In the genomic region with DNA sequence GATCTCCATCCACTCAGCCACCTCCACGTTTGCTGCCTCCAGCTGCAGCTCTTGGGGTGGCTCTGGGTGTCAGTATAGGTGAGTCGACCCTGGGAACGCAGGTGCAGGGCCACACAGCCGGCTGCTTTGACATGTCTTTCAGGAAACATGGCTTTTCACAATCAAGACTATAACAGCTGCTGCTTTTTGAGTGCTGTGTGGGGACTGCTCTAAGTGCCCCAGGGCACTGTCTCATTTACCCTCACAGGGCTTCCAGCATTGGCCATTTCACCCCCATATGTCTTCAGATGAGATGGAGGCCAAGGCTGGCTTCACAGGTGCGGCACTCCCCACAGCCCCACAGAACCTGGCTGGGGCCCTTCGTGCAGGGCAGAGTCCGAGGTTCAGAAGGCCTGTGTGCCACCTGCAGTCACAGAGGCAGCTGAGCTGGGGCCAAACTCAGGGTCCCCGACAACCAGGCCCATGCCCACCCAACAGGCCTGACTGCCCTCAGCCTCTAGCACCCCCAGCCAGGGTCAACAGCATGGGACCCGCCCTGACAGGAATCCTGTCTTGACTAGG, we compare ENCODE assay signal across 32 cellular contexts. TPM values are rescaled to one million over a fixed set of nuclear protein-coding genes. Genes with fewer than 3 reads are reported as not detected.
DNase-seq lines count a peak whose midpoint lies in the region; ATAC-seq and TF ChIP-seq lines count a peak whose summit lies in the region.
"Had no signal": no experiment of that assay in that cellular context is flagged by ENCODE, and none has a peak within 500 bp of the region (broad histone marks: within the 10 kb centered on the region; RNA-seq: fewer than 3 reads in every experiment).

No MANE protein-coding gene starts in this region.

- no peaks in the 10 kb centered on the region for H3K36me3 ChIP-seq in mucosa of descending colon (ENCODE audit: low read depth)
- H3K36me3 ChIP-seq in upper lobe of right lung, result no peaks in the 10 kb centered on the region
- H3K36me3 ChIP-seq in heart left ventricle, result no peaks in the 10 kb centered on the region
- H3K36me3 ChIP-seq in A673 (ENCODE audit: insufficient read depth, low read length, poor library complexity, severe bottlenecking), result no peaks in the 10 kb centered on the region
- H3K36me3 ChIP-seq: left lung, neutrophil, prostate gland had no signal

- BruUV-seq in A673 (replicated peaks; lab: Mats Ljungman, UMichigan), result no TSS peak

- TF ChIP-seq POLR2A in heart left ventricle (IDR thresholded peaks at IDR 0.05), result no peak

- no peak for TF ChIP-seq CTCF in mucosa of descending colon (IDR thresholded peaks at IDR 0.05)
- no peak for TF ChIP-seq CTCF in upper lobe of right lung (IDR thresholded peaks at IDR 0.05)
- TF ChIP-seq CTCF in heart left ventricle (IDR thresholded peaks at IDR 0.05), result no peak
- TF ChIP-seq CTCF in A673 (conservative IDR thresholded peaks at IDR 0.05; ENCODE audit: low read depth, low read length), result no peak

- no peaks in the 10 kb centered on the region for H3K9me3 ChIP-seq in mucosa of descending colon
- no peaks in the 10 kb centered on the region for H3K9me3 ChIP-seq in upper lobe of right lung
- H3K9me3 ChIP-seq in heart left ventricle, result peaks cover 0 to 6% (median 0%) of the 10 kb centered on the region in 12 donors
- no peaks in the 10 kb centered on the region for H3K9me3 ChIP-seq in A673 (ENCODE audit: low read depth, low read length, poor library complexity, severe bottlenecking)
- H3K9me3 ChIP-seq: neutrophil, prostate gland had no signal

- ATAC-seq in mucosa of descending colon (peak; percentile 48), upper lobe of right lung (no peak), heart left ventricle (no peak)
- ATAC-seq: activated naive CD4-positive, alpha-beta T cell treated with anti-CD3 and anti-CD28 coated beads, Interleukin-2, amount 50 U/mL, for 72 hours; activated T-helper 17 cell treated with anti-CD3 and anti-CD28 coated beads, Interleukin-2, amount 50 U/mL, for 72 hours; left lung; stimulated activated naive B cell treated with anti-CD40 and anti-IgM and Interleukin-4, amounts not matched to agents 10 μg/mL and 1 μg/mL and 100 μg/mL, for 72 hours; T-cell had no signal

- DNase-seq in activated CD8-positive, alpha-beta memory T cell treated with anti-CD3 and anti-CD28 coated beads for 24 hours, result peak; percentile 52
- no peak for DNase-seq in activated CD8-positive, alpha-beta memory T cell treated with anti-CD3 and anti-CD28 coated beads, Interleukin-2, amount 50 U/mL, for 48 hours
- DNase-seq in ecto neural progenitor cell (ENCODE audit: low spot score) (peak; percentile 35), mucosa of descending colon (peak in 2 of 3 donors; percentile 25 to 47), upper lobe of right lung (peak; percentile 48), heart left ventricle (no peak), A673 (ENCODE audit: low spot score) (no peak), AG08396 (ENCODE audit: low spot score) (no peak)
- DNase-seq: activated CD4-positive, alpha-beta T cell treated with anti-CD3 and anti-CD28 coated beads, Interleukin-2, amount 50 U/mL, for 1 hour; AML-193; CD4-positive, alpha-beta memory T cell; effector CD4-positive, alpha-beta T cell; KG1; left lung; naive B cell; NCI-H1105; NCI-H187 treated with DMSO at 0.1 percent for 48 hours; NCI-H2171; stimulated activated naive B cell treated with anti-CD40 and anti-IgM and Interleukin-4, amounts not matched to agents 10 μg/mL and 1 μg/mL and 100 μg/mL, for 72 hours; substantia nigra; T-cell had no signal

- no peak overlapping the region for H3K4me3 ChIP-seq in mucosa of descending colon
- no peak overlapping the region for H3K4me3 ChIP-seq in upper lobe of right lung
- no peak overlapping the region for H3K4me3 ChIP-seq in heart left ventricle
- H3K4me3 ChIP-seq in A673 (ENCODE audit: low read depth, low read length, poor library complexity, severe bottlenecking), result no peak overlapping the region
- H3K4me3 ChIP-seq: left lung, prostate gland had no signal

- no peaks in the 10 kb centered on the region for H3K27me3 ChIP-seq in upper lobe of right lung
- H3K27me3 ChIP-seq in heart left ventricle, result no peaks in the 10 kb centered on the region
- no peaks in the 10 kb centered on the region for H3K27me3 ChIP-seq in A673 (replicated peaks; ENCODE audit: insufficient read depth, low read depth, low read length, poor library complexity)
- H3K27me3 ChIP-seq: left lung, neutrophil had no signal

- CTCF ChIA-PET in A673 (lab: Charles Lee), result no interaction called here

- 62 to 87% (median 80%) methylated on average over 3 to 9 of the region's 9 CpGs for WGBS in heart left ventricle, 4 donors

- H3K4me1 ChIP-seq in mucosa of descending colon (ENCODE audit: low read depth) (peaks cover 4% of the 10 kb centered on the region), upper lobe of right lung (no peaks in the 10 kb centered on the region), heart left ventricle (peaks cover 0 to 18% (median 0%) of the 10 kb centered on the region in 12 donors), A673 (ENCODE audit: insufficient read depth, low read length, poor library complexity, severe bottlenecking) (no peaks in the 10 kb centered on the region)

- POLR2A ChIA-PET in A673 (lab: Charles Lee; ENCODE audit: low non-redundant PET), result no interaction called here

- intact Hi-C loops in mucosa of descending colon (cut with DNase I, micrococcal nuclease), result no loop called here
- intact Hi-C loops in upper lobe of right lung (cut with DNase I), result no loop called here
- intact Hi-C loops in heart left ventricle (cut with DNase I), result no loop called here
- intact Hi-C loops in A673 (cut with micrococcal nuclease; ENCODE audit: unreplicated experiment), result no loop called here

- H3K27ac ChIP-seq in upper lobe of right lung (no peak overlapping the region), heart left ventricle (no peak overlapping the region), A673 (ENCODE audit: low read depth, low read length, poor library complexity, severe bottlenecking) (no peak overlapping the region)
- H3K27ac ChIP-seq: epithelial cell of prostate, left lung, neutrophil, prostate gland, RWPE1 had no signal

RNA-seq across cellular contexts. Expression of a gene that starts 14.9 kb away (rescaled TPM):
- 1 to 10 TPM; 1.4 to 2.3 (median 1.7) TPM for total RNA-seq in mucosa of descending colon
- total RNA-seq in upper lobe of right lung, result 9.6 TPM
- total RNA-seq in heart left ventricle, result 1 to 10 TPM in 5 of 9 donors, under 1 TPM in 4; 0.35 to 8.4 (median 1.5) TPM
- polyA plus RNA-seq in heart left ventricle, result 1 to 10 TPM; 1.2 to 1.4 TPM
- not detected in 2 replicates for total RNA-seq in A673 (2021)
- total RNA-seq: chondrocyte, glomerular endothelial cell, MCF 10A, NCI-H460, urinary bladder had no signal

RNA-seq across cellular contexts. Expression of a gene that starts 58.4 kb away (rescaled TPM):
- total RNA-seq in mucosa of descending colon (10 to 100 TPM; 46.3 to 51.5 (median 47.3) TPM), upper lobe of right lung (73.5 TPM), heart left ventricle (10 to 100 TPM; 22.6 to 61.3 (median 31.9) TPM), A673 (2021) (67.9 and 70.3 TPM in 2 replicates)
- polyA plus RNA-seq in heart left ventricle, result 10 to 100 TPM; 16.2 to 58.5 TPM

Comparison
In these comparisons a context has a peak if more than half of its experiments do, and no peak if none do; other contexts are left out.
1. DNase-seq: peak in activated CD8-positive, alpha-beta memory T cell treated with anti-CD3 and anti-CD28 coated beads for 24 hours (single experiment), ecto neural progenitor cell (single experiment), mucosa of descending colon (2 of 3) and upper lobe of right lung (single experiment); none in activated CD8-positive, alpha-beta memory T cell treated with anti-CD3 and anti-CD28 coated beads, Interleukin-2, amount 50 U/mL, for 48 hours (single experiment), heart left ventricle (0 of 5), A673 (single experiment) and AG08396 (single experiment).